13 cellular contexts compared by ENCODE assay signal in genomic region chr19:38710416-38710702, GRCh38. TPM values are rescaled to one million over a fixed set of nuclear protein-coding genes. Genes with fewer than 3 reads are reported as not detected.
DNase-seq lines count a peak whose midpoint lies in the region; ATAC-seq and TF ChIP-seq lines count a peak whose summit lies in the region.
"Had no signal": no experiment of that assay in that cellular context is flagged by ENCODE, and none has a peak within 500 bp of the region (broad histone marks: within the 10 kb centered on the region; RNA-seq: fewer than 3 reads in every experiment).

No MANE protein-coding gene starts in this region.

- H3K36me3 Mint-ChIP-seq in natural killer cell (no peaks in the 10 kb centered on the region), osteocyte (ENCODE audit: unreplicated experiment) (peaks cover 43% of the 10 kb centered on the region)
- H3K36me3 Mint-ChIP-seq in natural killer cell treated with Interleukin-12 subunit alpha and Interleukin-12 subunit beta and Interleukin-15 and Interleukin-18, amount 100 ng/mL, for 72 hours: peaks cover 8% of the 10 kb centered on the region
- peaks cover 71% of the 10 kb centered on the region for H3K36me3 Mint-ChIP-seq in effector memory CD8-positive, alpha-beta T cell (ENCODE audit: insufficient read depth)
- H3K36me3 Mint-ChIP-seq in CD4-positive, alpha-beta T cell (ENCODE audit: low read depth): peaks cover 43% of the 10 kb centered on the region

- TF ChIP-seq CTCF in natural killer cell (IDR thresholded peaks at IDR 0.05) (no peak), osteocyte (IDR thresholded peaks at IDR 0.05) (no peak)
- no peak for TF ChIP-seq CTCF in CD4-positive, alpha-beta T cell (IDR thresholded peaks at IDR 0.05)

- peak overlapping the region; percentile 71 to 75 for H3K27ac Mint-ChIP-seq in natural killer cell
- peak overlapping the region in 1 of 2 donors; percentile 40 for H3K27ac Mint-ChIP-seq in natural killer cell treated with Interleukin-12 subunit alpha and Interleukin-12 subunit beta and Interleukin-15 and Interleukin-18, amount 100 ng/mL, for 72 hours
- peak overlapping the region; percentile 68 to 74 for H3K27ac Mint-ChIP-seq in effector memory CD8-positive, alpha-beta T cell
- H3K27ac Mint-ChIP-seq in osteocyte (ENCODE audit: unreplicated experiment): peak overlapping the region; percentile 70
- H3K27ac Mint-ChIP-seq in CD4-positive, alpha-beta T cell: no peak overlapping the region

- ATAC-seq in natural killer cell (no peak), HG02970 (IDR thresholded peaks at IDR 0.05; ENCODE audit: low FRiP score, unreplicated experiment) (no peak)
- ATAC-seq in natural killer cell treated with Interleukin-12 subunit alpha and Interleukin-12 subunit beta and Interleukin-15 and Interleukin-18, amount 100 ng/mL, for 72 hours: no peak
- no peak for ATAC-seq in effector memory CD8-positive, alpha-beta T cell (replicated peaks)
- no peak for ATAC-seq in CD4-positive, alpha-beta T cell (ENCODE audit: poor library complexity)
- ATAC-seq: body of pancreas had no signal

- H3K27me3 Mint-ChIP-seq in natural killer cell (ENCODE audit: low read depth in 2 of 2) (no peaks in the 10 kb centered on the region), osteocyte (ENCODE audit: unreplicated experiment) (no peaks in the 10 kb centered on the region)
- H3K27me3 Mint-ChIP-seq in natural killer cell treated with Interleukin-12 subunit alpha and Interleukin-12 subunit beta and Interleukin-15 and Interleukin-18, amount 100 ng/mL, for 72 hours: no peaks in the 10 kb centered on the region
- no peaks in the 10 kb centered on the region for H3K27me3 Mint-ChIP-seq in effector memory CD8-positive, alpha-beta T cell
- H3K27me3 Mint-ChIP-seq in CD4-positive, alpha-beta T cell: no peaks in the 10 kb centered on the region

- H3K9me3 Mint-ChIP-seq in natural killer cell (no peaks in the 10 kb centered on the region), osteocyte (ENCODE audit: unreplicated experiment) (no peaks in the 10 kb centered on the region)
- H3K9me3 Mint-ChIP-seq in natural killer cell treated with Interleukin-12 subunit alpha and Interleukin-12 subunit beta and Interleukin-15 and Interleukin-18, amount 100 ng/mL, for 72 hours: no peaks in the 10 kb centered on the region
- H3K9me3 Mint-ChIP-seq in effector memory CD8-positive, alpha-beta T cell: no peaks in the 10 kb centered on the region
- H3K9me3 Mint-ChIP-seq in CD4-positive, alpha-beta T cell: no peaks in the 10 kb centered on the region

- intact Hi-C loops in natural killer cell (cut with micrococcal nuclease): no loop called here
- intact Hi-C loops in CD4-positive, alpha-beta T cell (cut with DNase I, micrococcal nuclease): no loop called here

- no peaks in the 10 kb centered on the region for H3K27me3 ChIP-seq in CD4-positive, alpha-beta T cell (ENCODE audit: control insufficient read depth, insufficient read depth, low read length)
- H3K27me3 ChIP-seq: body of pancreas had no signal

- POLR2A ChIA-PET in CD4-positive, alpha-beta T cell (lab: Charles Lee): no interaction called here

- no peak for DNase-seq in natural killer cell
- no peak for DNase-seq in natural killer cell treated with Interleukin-12 subunit alpha and Interleukin-12 subunit beta and Interleukin-15 and Interleukin-18, amount 100 ng/mL, for 72 hours (ENCODE audit: low spot score)
- DNase-seq in effector memory CD8-positive, alpha-beta T cell: no peak
- no peak for DNase-seq in osteocyte (ENCODE audit: extremely low spot score, unreplicated experiment)
- DNase-seq in HT-29 (ENCODE audit: low spot score): no peak
- no peak for DNase-seq in CD4-positive, alpha-beta T cell
- no peak for DNase-seq in EL
- DNase-seq: activated T-cell treated with anti-CD3 and anti-CD28 coated beads, Interleukin-2, amount 50 U/mL, for 1 hour; body of pancreas; NCI-H510A treated with DMSO at 0.1 percent for 48 hours; RPMI8226 had no signal

- H3K4me1 Mint-ChIP-seq in natural killer cell (peaks cover 10 to 22% of the 10 kb centered on the region in 2 donors), osteocyte (ENCODE audit: unreplicated experiment) (peaks cover 33% of the 10 kb centered on the region)
- peaks cover 0 to 8% of the 10 kb centered on the region in 2 donors for H3K4me1 Mint-ChIP-seq in natural killer cell treated with Interleukin-12 subunit alpha and Interleukin-12 subunit beta and Interleukin-15 and Interleukin-18, amount 100 ng/mL, for 72 hours (ENCODE audit: low read depth in 2 of 2)
- peaks cover 0 to 6% of the 10 kb centered on the region in 2 donors for H3K4me1 Mint-ChIP-seq in effector memory CD8-positive, alpha-beta T cell (ENCODE audit: low read depth in 2 of 2)
- H3K4me1 Mint-ChIP-seq in CD4-positive, alpha-beta T cell (ENCODE audit: low read depth): no peaks in the 10 kb centered on the region

- H3K27ac ChIP-seq in CD4-positive, alpha-beta T cell (ENCODE audit: low read depth, low read length): no peak overlapping the region

- H3K4me3 Mint-ChIP-seq in natural killer cell (no peak overlapping the region), osteocyte (ENCODE audit: unreplicated experiment) (no peak overlapping the region)
- H3K4me3 Mint-ChIP-seq in natural killer cell treated with Interleukin-12 subunit alpha and Interleukin-12 subunit beta and Interleukin-15 and Interleukin-18, amount 100 ng/mL, for 72 hours: no peak overlapping the region
- no peak overlapping the region for H3K4me3 Mint-ChIP-seq in effector memory CD8-positive, alpha-beta T cell
- H3K4me3 Mint-ChIP-seq in CD4-positive, alpha-beta T cell: no peak overlapping the region

- no peaks in the 10 kb centered on the region for H3K9me3 ChIP-seq in CD4-positive, alpha-beta T cell (ENCODE audit: control insufficient read depth, low read length)
- H3K9me3 ChIP-seq: body of pancreas had no signal

- CTCF ChIA-PET in CD4-positive, alpha-beta T cell (lab: Charles Lee): no interaction called here

RNA-seq across cellular contexts. Expression of gene CAPN12, which starts 33.9 kb away (rescaled TPM):
- 10 to 100 TPM in 2 of 3 donors, 1 to 10 TPM in 1; 7.4 to 51.0 (median 26.7) TPM for total RNA-seq in natural killer cell
- 10 to 100 TPM in 1 of 2 donors, 1 to 10 TPM in 1; 3.6 to 10.4 TPM for total RNA-seq in natural killer cell treated with Interleukin-12 subunit alpha and Interleukin-12 subunit beta and Interleukin-15 and Interleukin-18, amount 100 ng/mL, for 72 hours
- total RNA-seq in osteocyte: not detected in 2 replicates
- total RNA-seq in HT-29 (2014; rRNA removed; shearing (Covaris generic)): 50.6 and 53.9 TPM in 2 replicates
- total RNA-seq in CD4-positive, alpha-beta T cell: 1 to 10 TPM; 1.6 to 2.0 TPM
- total RNA-seq: myocyte had no signal
